In genomic region chr10:5071411-5072198, GRCh38 we compare ENCODE assay signal across 9 cellular contexts. TPM values are rescaled to one million over a fixed set of nuclear protein-coding genes. Genes with fewer than 3 reads are reported as not detected.
DNase-seq lines count a peak whose midpoint lies in the region; ATAC-seq and TF ChIP-seq lines count a peak whose summit lies in the region.
"Had no signal": no experiment of that assay in that cellular context is flagged by ENCODE, and none has a peak within 500 bp of the region (broad histone marks: within the 10 kb centered on the region; RNA-seq: fewer than 3 reads in every experiment).

No MANE protein-coding gene starts in this region.

- no peaks in the 10 kb centered on the region for H3K27me3 ChIP-seq in HAP-1 (ENCODE audit: low read depth)
- no peaks in the 10 kb centered on the region for H3K27me3 ChIP-seq in prostate gland (replicated peaks; ENCODE audit: insufficient read depth)

- intact Hi-C loops in prostate gland (cut with DNase I), result no loop called here

- peaks cover 11% of the 10 kb centered on the region for H3K4me1 Mint-ChIP-seq in glutamatergic neuron (ENCODE audit: low read depth, unreplicated experiment)
- H3K4me1 Mint-ChIP-seq: naive B cell had no signal

- H3K27ac Mint-ChIP-seq in glutamatergic neuron (ENCODE audit: unreplicated experiment), result peak overlapping the region; percentile 7

- in situ Hi-C loops in HAP-1 (cut with MboI; ENCODE audit: low sequenced_read_pairs), result no loop called here

- TF ChIP-seq CTCF in glutamatergic neuron (IDR thresholded peaks at IDR 0.05; ENCODE audit: partially characterized antibody, unreplicated experiment) (no peak), prostate gland (IDR thresholded peaks at IDR 0.05) (no peak)

- no peak overlapping the region for H3K4me3 ChIP-seq in HAP-1
- H3K4me3 ChIP-seq in prostate gland, result no peak overlapping the region

- H3K27ac ChIP-seq in prostate gland, result peak overlapping the region; percentile 59 to 67

- H3K36me3 Mint-ChIP-seq in glutamatergic neuron (ENCODE audit: unreplicated experiment), result no peaks in the 10 kb centered on the region
- H3K36me3 Mint-ChIP-seq: naive B cell had no signal

- DNase-seq in HAP-1 (ENCODE audit: low spot score in 2 of 2), result peak; percentile 63 to 65
- peak; percentile 73 for DNase-seq in SW480 (ENCODE audit: low spot score)
- DNase-seq in glutamatergic neuron, result no peak
- peak; percentile 44 for DNase-seq in prostate gland (ENCODE audit: low spot score)
- DNase-seq in activated T-cell treated with anti-CD3 and anti-CD28 coated beads, Interleukin-2, amount 50 U/mL, for 1 hour, result no peak
- DNase-seq: naive B cell had no signal

- H3K4me1 ChIP-seq in HAP-1, result peaks cover 25% of the 10 kb centered on the region
- no peaks in the 10 kb centered on the region for H3K4me1 ChIP-seq in prostate gland (replicated peaks)

- no peak for TF ChIP-seq POLR2A in prostate gland (IDR thresholded peaks at IDR 0.05)

- no peak overlapping the region for H3K4me3 Mint-ChIP-seq in glutamatergic neuron (ENCODE audit: unreplicated experiment)
- H3K4me3 Mint-ChIP-seq: naive B cell had no signal

- no peaks in the 10 kb centered on the region for H3K36me3 ChIP-seq in HAP-1 (replicated peaks)
- H3K36me3 ChIP-seq in prostate gland, result no peaks in the 10 kb centered on the region

- ATAC-seq in HG03095 (IDR thresholded peaks at IDR 0.05; ENCODE audit: unreplicated experiment) (no peak), GM19328 (IDR thresholded peaks at IDR 0.05; ENCODE audit: unreplicated experiment) (no peak), GM21390 (IDR thresholded peaks at IDR 0.05; ENCODE audit: unreplicated experiment) (no peak)

- H3K27me3 Mint-ChIP-seq in glutamatergic neuron (ENCODE audit: unreplicated experiment), result no peaks in the 10 kb centered on the region
- H3K27me3 Mint-ChIP-seq: naive B cell had no signal

- WGBS in prostate gland, result 17% methylated on average over 8 of the region's 8 CpGs

- no peaks in the 10 kb centered on the region for H3K9me3 ChIP-seq in HAP-1
- no peaks in the 10 kb centered on the region for H3K9me3 ChIP-seq in prostate gland

- peaks cover 1% of the 10 kb centered on the region for H3K9me3 Mint-ChIP-seq in glutamatergic neuron (ENCODE audit: unreplicated experiment)

RNA-seq across cellular contexts. Expression of gene AKR1C3, which starts 22.6 kb away (rescaled TPM):
- total RNA-seq in glutamatergic neuron (ENCODE audit: unreplicated experiment) (0.49 TPM), prostate gland (10 to 100 TPM in 1 of 2 donors, 1 to 10 TPM in 1; 6.5 to 12.8 TPM)

Comparison
In these comparisons a context has a peak if more than half of its experiments do, and no peak if none do; other contexts are left out.
1. DNase-seq: peak in HAP-1 (2 of 2), SW480 (single experiment) and prostate gland (single experiment); none in glutamatergic neuron (single experiment) and activated T-cell treated with anti-CD3 and anti-CD28 coated beads, Interleukin-2, amount 50 U/mL, for 1 hour (single experiment).